ENCODE assay signal across 8 cellular contexts in the genomic region with DNA sequence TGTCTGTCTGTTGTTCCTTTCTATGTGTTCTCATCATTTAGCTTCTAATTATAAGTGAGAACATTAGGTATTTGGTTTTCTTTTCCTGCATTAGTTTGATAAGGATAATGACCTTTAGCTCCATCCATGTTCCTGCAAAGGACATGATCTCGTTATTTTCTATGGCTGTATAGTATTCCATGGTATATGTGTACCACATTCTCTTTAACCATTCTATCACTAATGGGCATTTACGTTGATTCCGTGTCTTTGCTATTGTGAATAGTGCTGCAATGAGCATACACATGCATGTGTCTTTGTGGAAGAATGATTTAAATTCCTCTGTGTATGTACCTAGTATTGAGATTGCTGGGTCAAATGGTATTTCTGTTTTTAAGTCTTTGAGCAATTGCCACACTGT.
"Had no signal": no experiment of that assay in that cellular context is flagged by ENCODE, and none has a peak within 500 bp of the region (broad histone marks: within the 10 kb centered on the region; RNA-seq: fewer than 3 reads in every experiment).

No MANE protein-coding gene starts in this region.

- ATAC-seq: GM12878 had no signal

- FAIRE-seq: G401.6, GM12878, GM12891, GM12892, GM18507, GM19239 had no signal

- H3K4me3 ChIP-seq: GM12878 had no signal

- DNase-seq: GDM1, GF-D8 had no signal
